Comparison of ENCODE assay signal across 20 cellular contexts in the genomic region with DNA sequence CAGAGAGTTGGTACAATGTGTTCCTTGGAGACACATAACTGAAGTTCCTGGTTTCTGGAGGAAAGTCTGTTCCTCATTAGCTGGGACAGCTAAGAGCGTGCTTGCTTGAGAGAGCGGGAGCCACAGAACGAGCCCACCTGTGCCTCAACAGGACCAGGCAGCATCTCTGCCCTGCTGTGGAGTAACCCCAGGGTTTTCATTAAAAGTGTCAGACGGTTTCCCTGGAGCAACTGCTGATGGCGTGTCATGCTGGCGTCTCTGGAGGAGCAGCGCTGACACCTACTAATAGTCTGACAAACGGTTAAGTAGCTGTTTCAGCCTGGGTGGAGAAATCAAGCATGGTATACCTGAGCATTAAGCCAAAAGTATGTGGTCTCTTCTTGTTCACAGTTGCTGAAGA.
"Had no signal": no experiment of that assay in that cellular context is flagged by ENCODE, and none has a peak within 500 bp of the region (broad histone marks: within the 10 kb centered on the region; RNA-seq: fewer than 3 reads in every experiment).

No MANE protein-coding gene starts in this region.

- H3K9ac ChIP-seq: neural progenitor cell, parathyroid adenoma had no signal

- H3K27me3 Mint-ChIP-seq: effector memory CD8-positive, alpha-beta T cell; progenitor cell of endocrine pancreas had no signal

- H3K27ac Mint-ChIP-seq: nephron; neural progenitor cell; progenitor cell of endocrine pancreas; stimulated activated effector memory CD8-positive, alpha-beta T cell treated with anti-CD3 and anti-CD28 coated beads, Interleukin-12 subunit alpha, Interleukin-12 subunit beta, amount 100 ng/mL, for 72 hours had no signal

- H3K36me3 Mint-ChIP-seq: neural progenitor cell had no signal

- H3K9me3 ChIP-seq: right lobe of liver, stomach, thyroid gland, vagina had no signal

- DNase-seq: cortex of kidney; effector memory CD8-positive, alpha-beta T cell; kidney; right lobe of liver; small intestine; stimulated activated CD4-positive, alpha-beta T cell treated with anti-CD3 and anti-CD28 coated beads, Interleukin-12 subunit alpha, Interleukin-12 subunit beta, amount 100 ng/mL, for 4 hours; stimulated activated CD4-positive, alpha-beta T cell treated with anti-CD3 and anti-CD28 coated beads, Interleukin-2, amount 100 ng/mL, for 24 hours; stimulated activated CD4-positive, alpha-beta T cell treated with anti-CD3 and anti-CD28 coated beads, Interleukin-4, amount 100 ng/mL, for 24 hours; stimulated activated naive CD4-positive, alpha-beta T cell treated with Interleukin-2 at 50 U/mL for 16 hours; stomach; thyroid gland; trophoblast cell had no signal

- H3K27ac ChIP-seq: neural progenitor cell, parathyroid adenoma, right lobe of liver, stomach, thyroid gland, vagina had no signal

- H3K27me3 ChIP-seq: neural progenitor cell, right lobe of liver, stomach, thyroid gland, vagina had no signal

- H3K36me3 ChIP-seq: neural progenitor cell, right lobe of liver, thyroid gland, vagina had no signal

- H3K4me3 Mint-ChIP-seq: effector memory CD8-positive, alpha-beta T cell; nephron; neural progenitor cell; stimulated activated effector memory CD8-positive, alpha-beta T cell treated with anti-CD3 and anti-CD28 coated beads, Interleukin-12 subunit alpha, Interleukin-12 subunit beta, amount 100 ng/mL, for 72 hours had no signal

- H2AFZ ChIP-seq: neural progenitor cell, parathyroid adenoma had no signal

- H3K4me1 Mint-ChIP-seq: neural progenitor cell; stimulated activated effector memory CD8-positive, alpha-beta T cell treated with anti-CD3 and anti-CD28 coated beads, Interleukin-12 subunit alpha, Interleukin-12 subunit beta, amount 100 ng/mL, for 72 hours had no signal

- H3K4me2 ChIP-seq: neural progenitor cell had no signal

- H3K4me3 ChIP-seq: lung, neural progenitor cell, right lobe of liver, stomach, thyroid gland, vagina had no signal

- H3K9me3 Mint-ChIP-seq: effector memory CD8-positive, alpha-beta T cell; nephron; neural progenitor cell; stimulated activated effector memory CD8-positive, alpha-beta T cell treated with anti-CD3 and anti-CD28 coated beads, Interleukin-12 subunit alpha, Interleukin-12 subunit beta, amount 100 ng/mL, for 72 hours had no signal

- H3K79me2 ChIP-seq: parathyroid adenoma had no signal

- H3K4me1 ChIP-seq: neural progenitor cell, parathyroid adenoma, right lobe of liver, stomach, thyroid gland, vagina had no signal

- ATAC-seq: effector memory CD8-positive, alpha-beta T cell; left lobe of liver; right lobe of liver; stimulated activated effector memory CD8-positive, alpha-beta T cell treated with anti-CD3 and anti-CD28 coated beads, Interleukin-12 subunit alpha, Interleukin-12 subunit beta, amount 100 ng/mL, for 72 hours had no signal
